20 cellular contexts compared by ENCODE assay signal in genomic region chr16:75588716-75589115, GRCh38. TPM values are rescaled to one million over a fixed set of nuclear protein-coding genes. Genes with fewer than 3 reads are reported as not detected.
A peak's percentile ranks its signal among the peaks of the same experiment; 100 is the strongest.
DNase-seq lines count a peak whose midpoint lies in the region; ATAC-seq and TF ChIP-seq lines count a peak whose summit lies in the region.
"Had no signal": no experiment of that assay in that cellular context is flagged by ENCODE, and none has a peak within 500 bp of the region (broad histone marks: within the 10 kb centered on the region; RNA-seq: fewer than 3 reads in every experiment).

No MANE protein-coding gene starts in this region.

- H3K27me3 ChIP-seq in GM23338 (ENCODE audit: insufficient read depth) (no peaks in the 10 kb centered on the region), gastroesophageal sphincter (no peaks in the 10 kb centered on the region), skeletal muscle tissue (ENCODE audit: control insufficient read depth in 3 of 3, insufficient read depth in 3 of 3, low read length in 3 of 3) (no peaks in the 10 kb centered on the region)
- H3K27me3 ChIP-seq: BLaER1 treated with 17β-estradiol and CSF1 and Interleukin-3, amounts not matched to agents 10 nM and 100 nM; MG63 had no signal

- H3K27me3 Mint-ChIP-seq in GM23338 (ENCODE audit: insufficient read depth, low read depth, poor library complexity) = peaks cover 8% of the 10 kb centered on the region
- H3K27me3 Mint-ChIP-seq in WTC11 (ENCODE audit: low read depth) = no peaks in the 10 kb centered on the region

- peaks cover 2% of the 10 kb centered on the region; the same call in 1 of the 3 replicates for H3K36me3 Mint-ChIP-seq in GM23338 (ENCODE audit: low read depth)
- no peaks in the 10 kb centered on the region for H3K36me3 Mint-ChIP-seq in WTC11
- H3K36me3 Mint-ChIP-seq: IgD-negative memory B cell had no signal

- peaks cover 36% of the 10 kb centered on the region for H3K4me1 Mint-ChIP-seq in GM23338
- peaks cover 34% of the 10 kb centered on the region for H3K4me1 Mint-ChIP-seq in WTC11

- H4K20me1 ChIP-seq in GM23338 (replicated peaks; ENCODE audit: insufficient read depth) = no peaks in the 10 kb centered on the region; the same call in 1 of the 2 replicates

- H3K4me3 Mint-ChIP-seq in GM23338 = no peak overlapping the region
- H3K4me3 Mint-ChIP-seq in WTC11 = no peak overlapping the region
- H3K4me3 Mint-ChIP-seq: CD8-positive, alpha-beta T cell; IgD-negative memory B cell had no signal

- no peak for DNase-seq in GM23338 (ENCODE audit: low spot score)
- DNase-seq in WTC11 (ENCODE audit: low spot score) = no peak
- DNase-seq in sciatic nerve (ENCODE audit: low spot score) = no peak
- DNase-seq in T-helper 2 cell = no peak
- DNase-seq: Calu3; CD8-positive, alpha-beta T cell; DMS53; EL; Kasumi-1; MG63; NCI-H1092; NCI-H2081; NCI-H748 treated with DMSO at 0.1 percent for 48 hours; NK-92 treated with Interleukin-12 subunit alpha and Interleukin-12 subunit beta, amount 100 ng/mL, for 24 hours; SHP77 treated with DMSO at 0.1 percent for 48 hours had no signal

- intact Hi-C loops in sciatic nerve (cut with DNase I) = no loop called here

- H3K36me3 ChIP-seq in GM23338 (ENCODE audit: insufficient read depth) (no peaks in the 10 kb centered on the region), gastroesophageal sphincter (peaks cover 0 to 14% of the 10 kb centered on the region in 2 donors), skeletal muscle tissue (ENCODE audit: control insufficient read depth in 3 of 3, insufficient read depth in 3 of 3, low read length in 3 of 3) (peaks cover 0 to 2% (median 0%) of the 10 kb centered on the region in 3 donors)
- H3K36me3 ChIP-seq: MG63 had no signal

- no peak for TF ChIP-seq EP300 in gastroesophageal sphincter (IDR thresholded peaks at IDR 0.05)

- H3K9me2 ChIP-seq in GM23338 (ENCODE audit: insufficient read depth) = no peaks in the 10 kb centered on the region

- peaks cover 19% of the 10 kb centered on the region for H3K4me1 ChIP-seq in GM23338 (ENCODE audit: insufficient read depth)
- peaks cover 0 to 37% (median 3%) of the 10 kb centered on the region in 3 donors for H3K4me1 ChIP-seq in gastroesophageal sphincter
- H3K4me1 ChIP-seq in skeletal muscle tissue (ENCODE audit: control insufficient read depth in 3 of 3, insufficient read depth in 3 of 3, low read length in 3 of 3) = peaks cover 7 to 20% (median 14%) of the 10 kb centered on the region in 3 donors

- H3F3A ChIP-seq in GM23338 (replicated peaks; ENCODE audit: low read depth) = no peaks in the 10 kb centered on the region

- H3K4me3 ChIP-seq in GM23338 (no peak overlapping the region), gastroesophageal sphincter (no peak overlapping the region), skeletal muscle tissue (ENCODE audit: low read length in 3 of 3) (no peak overlapping the region)
- H3K4me3 ChIP-seq: BLaER1 treated with 17β-estradiol and CSF1 and Interleukin-3, amounts not matched to agents 10 nM and 100 nM; MG63 had no signal

- ATAC-seq in GM23338 (no peak), WTC11 (no peak), gastroesophageal sphincter (no peak), sciatic nerve (no peak), HG02884 (IDR thresholded peaks at IDR 0.05; ENCODE audit: unreplicated experiment) (no peak)
- ATAC-seq: CD8-positive, alpha-beta T cell had no signal

- 96% methylated on average over 4 of the region's 4 CpGs; no CpG with 5 or more reads in 1 of the 2 donors for WGBS in gastroesophageal sphincter (ENCODE audit: low coverage in 1 of 2), 2 donors

- H3K9me3 ChIP-seq in gastroesophageal sphincter (no peaks in the 10 kb centered on the region), skeletal muscle tissue (ENCODE audit: control insufficient read depth in 3 of 3, low read length in 3 of 3) (no peaks in the 10 kb centered on the region)
- H3K9me3 ChIP-seq: BLaER1 treated with 17β-estradiol and CSF1 and Interleukin-3, amounts not matched to agents 10 nM and 100 nM; MG63 had no signal

- H3K27ac Mint-ChIP-seq in GM23338 (peak overlapping the region; percentile 38), WTC11 (peak overlapping the region; percentile 82)
- H3K27ac Mint-ChIP-seq: CD8-positive, alpha-beta T cell; IgD-negative memory B cell had no signal

- TF ChIP-seq CTCF in GM23338 (conservative IDR thresholded peaks at IDR 0.05; ENCODE audit: low read depth in 2 of 2) (no peak), WTC11 (IDR thresholded peaks at IDR 0.05) (no peak), gastroesophageal sphincter (IDR thresholded peaks at IDR 0.05) (no peak)

- H3K9ac ChIP-seq in skeletal muscle tissue (ENCODE audit: low read depth in 1 of 3, low read length in 3 of 3) = no peak overlapping the region
- H3K9ac ChIP-seq: BLaER1 treated with 17β-estradiol and CSF1 and Interleukin-3, amounts not matched to agents 10 nM and 100 nM had no signal

- no peak overlapping the region for H2AFZ ChIP-seq in GM23338

- H3K79me2 ChIP-seq in GM23338 (replicated peaks; ENCODE audit: insufficient read depth) = no peaks in the 10 kb centered on the region

- H3K4me2 ChIP-seq in GM23338 = no peak overlapping the region
- H3K4me2 ChIP-seq: BLaER1 treated with 17β-estradiol and CSF1 and Interleukin-3, amounts not matched to agents 10 nM and 100 nM had no signal

- CTCF ChIA-PET in WTC11 (lab: Charles Lee) = interaction anchor here (1.0 kb wide), 1 partner anchor 38 kb away, joined by 4 read pairs; no protein-coding TSS in a partner anchor

- POLR2A ChIA-PET in WTC11 (lab: Charles Lee) = no interaction called here

- TF ChIP-seq POLR2A in gastroesophageal sphincter (IDR thresholded peaks at IDR 0.05) = no peak

- H3K9me3 Mint-ChIP-seq in GM23338 (no peaks in the 10 kb centered on the region), WTC11 (no peaks in the 10 kb centered on the region)
- H3K9me3 Mint-ChIP-seq: CD8-positive, alpha-beta T cell; IgD-negative memory B cell had no signal

- H3K27ac ChIP-seq in GM23338 (ENCODE audit: low read depth) = no peak overlapping the region; the same call in 1 of the 2 replicates
- peak overlapping the region in 3 of 4 donors; percentile 66 to 80 (median 79) for H3K27ac ChIP-seq in gastroesophageal sphincter
- peak overlapping the region; percentile 85 for H3K27ac ChIP-seq in skeletal muscle tissue (ENCODE audit: low read depth, low read length)
- H3K27ac ChIP-seq: BLaER1 treated with 17β-estradiol and CSF1 and Interleukin-3, amounts not matched to agents 10 nM and 100 nM had no signal

TF ChIP-seq in GM23338, 12 proteins besides CTCF, POLR2A, EP300 and RAD21:
- TF ChIP-seq JUNB (IDR thresholded peaks at IDR 0.05; ENCODE audit: unreplicated experiment) = no peak

TF ChIP-seq in WTC11, 78 proteins besides CTCF, POLR2A, EP300 and RAD21 (continues in another document):
- no peak for TF ChIP-seq E2F5 (CRISPR knock-in tag; IDR thresholded peaks at IDR 0.05)
- no peak for TF ChIP-seq NR1H2 (CRISPR knock-in tag; IDR thresholded peaks at IDR 0.05)
- TF ChIP-seq ZNF416 (CRISPR knock-in tag; IDR thresholded peaks at IDR 0.05) = no peak

RNA-seq across cellular contexts. Expression of gene GABARAPL2, which starts 22.5 kb away (rescaled TPM):
- 47.8 and 71.7 TPM in 2 replicates for total RNA-seq in GM23338 (2014; rRNA removed; shearing (Covaris generic))
- 121 and 130 TPM in 2 replicates for polyA plus RNA-seq in GM23338 (2016; fragmentation: Nextera tagmentation; extraction: Ambion mirVana)
- total RNA-seq in WTC11 (2021) (60.8 to 63.7 TPM (median 62.7 TPM) in 3 replicates), gastroesophageal sphincter (100 to 1,000 TPM in 1 of 4 donors, 10 to 100 TPM in 3; 87.4 to 118 (median 92.0) TPM), skeletal muscle tissue (67.8 TPM), sciatic nerve (143 TPM)

RNA-seq across cellular contexts. Expression of gene TMEM231, which starts 32.7 kb away (rescaled TPM):
- total RNA-seq in GM23338 (2014; rRNA removed; shearing (Covaris generic)) = 9.3 and 19.9 TPM in 2 replicates
- 4.9 and 5.3 TPM in 2 replicates for polyA plus RNA-seq in GM23338 (2016; fragmentation: Nextera tagmentation; extraction: Ambion mirVana)
- total RNA-seq in WTC11 (2021) (9.2 to 12.0 TPM (median 10.7 TPM) in 3 replicates), gastroesophageal sphincter (10 to 100 TPM in 1 of 4 donors, 1 to 10 TPM in 3; 7.2 to 12.0 (median 9.3) TPM), skeletal muscle tissue (5.7 TPM), sciatic nerve (13.7 TPM)

RNA-seq across cellular contexts. Expression of gene ADAT1, which starts 34.4 kb away (rescaled TPM):
- total RNA-seq in GM23338 (2014; rRNA removed; shearing (Covaris generic)) = 49.4 and 53.6 TPM in 2 replicates
- 17.4 and 18.5 TPM in 2 replicates for polyA plus RNA-seq in GM23338 (2016; fragmentation: Nextera tagmentation; extraction: Ambion mirVana)
- total RNA-seq in WTC11 (2021) = 45.3 to 48.1 TPM (median 46.0 TPM) in 3 replicates
- total RNA-seq in gastroesophageal sphincter = 10 to 100 TPM; 27.2 to 38.7 (median 32.4) TPM
- total RNA-seq in skeletal muscle tissue = 32.4 TPM
- total RNA-seq in sciatic nerve = 35.5 TPM

RNA-seq across cellular contexts. Expression of gene CHST5, which starts 52.8 kb away (rescaled TPM):
- total RNA-seq in GM23338 (2014; rRNA removed; shearing (Covaris generic)) = not detected in 2 replicates
- polyA plus RNA-seq in GM23338 (2016; fragmentation: Nextera tagmentation; extraction: Ambion mirVana) = not detected in 2 replicates
- total RNA-seq in WTC11 (2021) = 0.71 to 0.89 TPM in 2 of 3 replicates, not detected in the other
- total RNA-seq in gastroesophageal sphincter = not detected
- not detected for total RNA-seq in skeletal muscle tissue
- 0.27 TPM for total RNA-seq in sciatic nerve
- total RNA-seq: CD8-positive, alpha-beta T cell had no signal
- polyA plus RNA-seq: IgD-negative memory B cell had no signal

RNA-seq across cellular contexts. Expression of gene KARS1, which starts 58.7 kb away (rescaled TPM):
- 216 and 220 TPM in 2 replicates for total RNA-seq in GM23338 (2014; rRNA removed; shearing (Covaris generic))
- 229 and 243 TPM in 2 replicates for polyA plus RNA-seq in GM23338 (2016; fragmentation: Nextera tagmentation; extraction: Ambion mirVana)
- 163 to 199 TPM (median 169 TPM) in 3 replicates for total RNA-seq in WTC11 (2021)
- 100 to 1,000 TPM; 118 to 130 (median 121) TPM for total RNA-seq in gastroesophageal sphincter
- 131 TPM for total RNA-seq in skeletal muscle tissue
- 61.1 TPM for total RNA-seq in sciatic nerve
